ENCODE assay signal across 18 cellular contexts in the genomic region with DNA sequence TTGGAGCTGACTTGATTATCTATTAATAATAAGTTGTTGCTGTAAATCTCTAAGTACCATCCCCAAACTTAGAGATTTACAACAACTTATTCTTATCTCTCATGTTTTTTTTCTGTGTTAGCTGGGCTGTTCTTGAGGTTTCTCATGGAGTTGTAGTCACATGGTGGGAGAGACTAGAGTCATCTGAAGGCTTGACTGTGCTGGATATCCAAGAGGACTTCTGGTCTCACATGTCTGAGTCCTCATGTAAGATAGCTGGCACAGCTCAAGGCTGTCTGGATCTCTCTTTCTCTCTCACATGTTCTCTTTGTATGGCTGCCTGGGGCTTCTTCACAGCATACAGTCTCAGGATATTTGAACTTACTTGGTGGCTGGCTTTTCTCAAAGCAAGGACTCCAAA.
DNase-seq lines count a peak whose midpoint lies in the region; ATAC-seq, FAIRE-seq and TF ChIP-seq lines count a peak whose summit lies in the region.
"Had no signal": no experiment of that assay in that cellular context is flagged by ENCODE, and none has a peak within 500 bp of the region (broad histone marks: within the 10 kb centered on the region; RNA-seq: fewer than 3 reads in every experiment).

No MANE protein-coding gene starts in this region.

- no peaks in the 10 kb centered on the region for H3K36me3 Mint-ChIP-seq in brain
- H3K36me3 Mint-ChIP-seq in neural crest cell (ENCODE audit: low read depth): no peaks in the 10 kb centered on the region
- H3K36me3 Mint-ChIP-seq: CD4-positive, CD25-positive, alpha-beta regulatory T cell had no signal

- DNase-seq in Right ventricle myocardium inferior (ENCODE audit: missing footprints) (no peak), Right ventricle myocardium superior (no peak), neural crest cell (ENCODE audit: low read depth, low spot score) (no peak), urothelium cell line (ENCODE audit: low spot score) (no peak), HuH-7 (ENCODE audit: low spot score) (no peak), stomach (no peak)
- DNase-seq: 8988T; CD4-positive, CD25-positive, alpha-beta regulatory T cell; DMS79 treated with DMSO at 0.1 percent for 48 hours; EL had no signal

- no peak overlapping the region for H3K27ac ChIP-seq in stomach
- H3K27ac ChIP-seq: BLaER1 treated with 17β-estradiol and CSF1 and Interleukin-3, amounts not matched to agents 10 nM and 100 nM had no signal

- TF ChIP-seq CTCF in brain (conservative IDR thresholded peaks at IDR 0.05) (no peak), neural crest cell (conservative IDR thresholded peaks at IDR 0.05) (no peak), stomach (IDR thresholded peaks at IDR 0.05) (no peak)

- H3K4me1 Mint-ChIP-seq in brain (peaks cover 80% of the 10 kb centered on the region), neural crest cell (peaks cover 51% of the 10 kb centered on the region)
- H3K4me1 Mint-ChIP-seq: CD4-positive, CD25-positive, alpha-beta regulatory T cell had no signal

- peak; percentile 13 for FAIRE-seq in urothelium cell line (lab: Jason Lieb, UNC)
- FAIRE-seq: G401.6, GM12892, GM19239, H1 had no signal

- H3K9me3 ChIP-seq in stomach: no peaks in the 10 kb centered on the region
- H3K9me3 ChIP-seq: HAP-1 had no signal

- H3K27ac Mint-ChIP-seq in brain (peak overlapping the region in 3 of 5 experiments; percentile 48 to 87 (median 53)), neural crest cell (ENCODE audit: unreplicated experiment) (peak overlapping the region; percentile 7)
- H3K27ac Mint-ChIP-seq: CD4-positive, CD25-positive, alpha-beta regulatory T cell had no signal

- intact Hi-C loops in Right ventricle myocardium inferior (cut with DNase I): no loop called here
- intact Hi-C loops in Right ventricle myocardium superior (cut with DNase I): no loop called here
- intact Hi-C loops in stomach (cut with DNase I; ENCODE audit: low total_unique reads): no loop called here

- ATAC-seq in Right ventricle myocardium inferior (peak; percentile 37), Right ventricle myocardium superior (ENCODE audit: poor library complexity) (no peak), HG02678 (IDR thresholded peaks at IDR 0.05; ENCODE audit: unreplicated experiment) (no peak)

- H3K4me3 ChIP-seq in stomach: no peak overlapping the region
- H3K4me3 ChIP-seq: BLaER1 treated with 17β-estradiol and CSF1 and Interleukin-3, amounts not matched to agents 10 nM and 100 nM; HAP-1 had no signal

- H3K9me3 Mint-ChIP-seq in brain: no peaks in the 10 kb centered on the region
- no peaks in the 10 kb centered on the region for H3K9me3 Mint-ChIP-seq in neural crest cell

- no peaks in the 10 kb centered on the region for H3K4me1 ChIP-seq in stomach
- H3K4me1 ChIP-seq: HAP-1 had no signal

- H3K4me3 Mint-ChIP-seq in brain (no peak overlapping the region), neural crest cell (no peak overlapping the region)
- H3K4me3 Mint-ChIP-seq: CD4-positive, CD25-positive, alpha-beta regulatory T cell had no signal

- no peaks in the 10 kb centered on the region for H3K36me3 ChIP-seq in stomach
- H3K36me3 ChIP-seq: BLaER1 treated with 17β-estradiol and CSF1 and Interleukin-3, amounts not matched to agents 10 nM and 100 nM; HAP-1 had no signal

- peaks cover 3% of the 10 kb centered on the region for H3K27me3 Mint-ChIP-seq in brain
- no peaks in the 10 kb centered on the region for H3K27me3 Mint-ChIP-seq in neural crest cell (ENCODE audit: low read depth)

- no peaks in the 10 kb centered on the region for H3K27me3 ChIP-seq in stomach
- H3K27me3 ChIP-seq: BLaER1 treated with 17β-estradiol and CSF1 and Interleukin-3, amounts not matched to agents 10 nM and 100 nM had no signal

- TF ChIP-seq POLR2A in stomach (IDR thresholded peaks at IDR 0.05): no peak

- TF ChIP-seq EP300 in stomach (IDR thresholded peaks at IDR 0.05): no peak
